Comparison of ENCODE assay signal across 15 cellular contexts in the genomic region with DNA sequence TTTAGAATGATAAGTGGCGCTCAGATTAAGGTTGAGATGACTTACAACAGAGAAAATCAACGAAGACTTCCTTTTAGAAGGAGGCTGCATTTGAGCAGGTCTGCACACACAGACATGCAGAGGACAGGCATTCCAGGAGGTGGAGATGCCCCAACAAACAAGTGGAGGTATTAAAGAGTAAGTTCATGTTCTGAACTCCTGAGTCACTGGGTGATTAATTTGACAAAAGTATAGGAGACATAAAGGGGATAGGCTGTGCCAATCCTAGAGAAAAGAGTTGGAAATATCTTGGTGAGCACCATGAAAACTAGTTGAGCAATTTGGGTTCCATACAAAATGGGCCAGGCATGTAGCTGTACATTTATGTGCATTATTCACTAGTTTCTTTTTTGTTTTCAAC. TPM values are rescaled to one million over a fixed set of nuclear protein-coding genes. Genes with fewer than 3 reads are reported as not detected.
A peak's percentile ranks its signal among the peaks of the same experiment; 100 is the strongest.
DNase-seq lines count a peak whose midpoint lies in the region; ATAC-seq and TF ChIP-seq lines count a peak whose summit lies in the region.
"Had no signal": no experiment of that assay in that cellular context is flagged by ENCODE, and none has a peak within 500 bp of the region (broad histone marks: within the 10 kb centered on the region; RNA-seq: fewer than 3 reads in every experiment).

No MANE protein-coding gene starts in this region.

- H3K27me3 ChIP-seq in esophagus (ENCODE audit: control insufficient read depth in 1 of 2, insufficient read depth in 2 of 2, low read length in 2 of 2): no peaks in the 10 kb centered on the region
- H3K27me3 ChIP-seq in ovary: no peaks in the 10 kb centered on the region
- H3K27me3 ChIP-seq: BLaER1 had no signal

- H3K27me3 Mint-ChIP-seq in stimulated activated naive CD8-positive, alpha-beta T cell treated with anti-CD3 and anti-CD28 coated beads, Interleukin-15, Interleukin-2, amounts not matched to agents 100 ng/mL and 50 ng/mL, for 24 hours: no peaks in the 10 kb centered on the region
- H3K27me3 Mint-ChIP-seq in activated CD8-positive, alpha-beta T cell treated with anti-CD3 and anti-CD28 coated beads, Interleukin-2, amount 10 ng/mL, durations not matched to agents 7 days and 5 days (ENCODE audit: low read depth): no peaks in the 10 kb centered on the region

- H3K4me1 Mint-ChIP-seq in stimulated activated naive CD8-positive, alpha-beta T cell treated with anti-CD3 and anti-CD28 coated beads, Interleukin-15, Interleukin-2, amounts not matched to agents 100 ng/mL and 50 ng/mL, for 24 hours (ENCODE audit: low read depth): peaks cover 47% of the 10 kb centered on the region
- peaks cover 59% of the 10 kb centered on the region for H3K4me1 Mint-ChIP-seq in activated CD8-positive, alpha-beta T cell treated with anti-CD3 and anti-CD28 coated beads, Interleukin-2, amount 10 ng/mL, durations not matched to agents 7 days and 5 days (ENCODE audit: low read depth)

- H3K4me1 ChIP-seq in esophagus (ENCODE audit: control insufficient read depth in 2 of 2, insufficient read depth in 2 of 2, low read length in 1 of 2): peaks cover 0 to 2% of the 10 kb centered on the region in 2 donors
- peaks cover 1% of the 10 kb centered on the region for H3K4me1 ChIP-seq in ovary (ENCODE audit: insufficient read depth)

- WGBS in esophagus, 2 donors: 69 to 89% methylated on average over 2 of the region's 2 CpGs
- 86 to 94% (median 93%) methylated on average over 2 of the region's 2 CpGs for WGBS in ovary, 3 donors

- TF ChIP-seq EP300 in ovary (IDR thresholded peaks at IDR 0.05): no peak

- intact Hi-C loops in ovary (cut with DNase I): no loop called here

- no peak for ATAC-seq in stimulated activated naive CD8-positive, alpha-beta T cell treated with anti-CD3 and anti-CD28 coated beads, Interleukin-15, Interleukin-2, amounts not matched to agents 100 U/mL and 50 U/mL, for 24 hours
- no peak for ATAC-seq in activated CD8-positive, alpha-beta T cell treated with anti-CD3 and anti-CD28 coated beads, Interleukin-2, amount 10 ng/mL, durations not matched to agents 7 days and 5 days
- no peak for ATAC-seq in HG02884 (IDR thresholded peaks at IDR 0.05; ENCODE audit: unreplicated experiment)
- ATAC-seq: K562 had no signal

- peak overlapping the region; percentile 47 for H3K27ac Mint-ChIP-seq in stimulated activated naive CD8-positive, alpha-beta T cell treated with anti-CD3 and anti-CD28 coated beads, Interleukin-15, Interleukin-2, amounts not matched to agents 100 ng/mL and 50 ng/mL, for 24 hours
- peak overlapping the region; percentile 53 for H3K27ac Mint-ChIP-seq in activated CD8-positive, alpha-beta T cell treated with anti-CD3 and anti-CD28 coated beads, Interleukin-2, amount 10 ng/mL, durations not matched to agents 7 days and 5 days

- TF ChIP-seq POLR2A in ovary (IDR thresholded peaks at IDR 0.05): no peak

- DNase-seq in stimulated activated naive CD8-positive, alpha-beta T cell treated with anti-CD3 and anti-CD28 coated beads, Interleukin-15, Interleukin-2, amounts not matched to agents 100 U/mL and 50 U/mL, for 24 hours: no peak
- DNase-seq in activated CD8-positive, alpha-beta T cell treated with anti-CD3 and anti-CD28 coated beads, Interleukin-2, amount 10 ng/mL, durations not matched to agents 7 days and 5 days: no peak
- DNase-seq in ovary (no peak), ureter (ENCODE audit: low spot score) (no peak)
- DNase-seq: DMS 273 treated with DMSO at 0.1 percent for 48 hours, EL, GOT3, NCI-H146, NCI-H2081 treated with DMSO at 0.1 percent for 48 hours, RPMI8226 had no signal

- CTCF ChIA-PET in activated CD8-positive, alpha-beta T cell treated with anti-CD3 and anti-CD28 coated beads, Interleukin-2, amount 10 ng/mL, durations not matched to agents 7 days and 5 days (lab: Charles Lee): interaction anchor here (0.7 to 1.8 kb wide), 5 partner anchors 9 to 389 kb away, joined by 3 to 5 read pairs (median 3); no protein-coding TSS in a partner anchor

- H3K27ac ChIP-seq in esophagus (ENCODE audit: low read depth in 2 of 2, low read length in 1 of 2) (peak overlapping the region; percentile 32 to 46), ovary (no peak overlapping the region)
- H3K27ac ChIP-seq: BLaER1 had no signal

- H3K9me3 ChIP-seq in esophagus (ENCODE audit: control insufficient read depth in 2 of 2, insufficient read depth in 1 of 2, low read depth in 1 of 2, low read length in 1 of 2) (no peaks in the 10 kb centered on the region), ovary (no peaks in the 10 kb centered on the region)
- H3K9me3 ChIP-seq: BLaER1 had no signal

- no peaks in the 10 kb centered on the region for H3K9me3 Mint-ChIP-seq in stimulated activated naive CD8-positive, alpha-beta T cell treated with anti-CD3 and anti-CD28 coated beads, Interleukin-15, Interleukin-2, amounts not matched to agents 100 ng/mL and 50 ng/mL, for 24 hours
- H3K9me3 Mint-ChIP-seq in activated CD8-positive, alpha-beta T cell treated with anti-CD3 and anti-CD28 coated beads, Interleukin-2, amount 10 ng/mL, durations not matched to agents 7 days and 5 days (ENCODE audit: insufficient read depth): no peaks in the 10 kb centered on the region

- no peak for TF ChIP-seq CTCF in ovary (IDR thresholded peaks at IDR 0.05)

- H3K4me3 ChIP-seq in esophagus (ENCODE audit: low read depth in 1 of 2, low read length in 2 of 2) (no peak overlapping the region), ovary (no peak overlapping the region)
- H3K4me3 ChIP-seq: BLaER1, K562 had no signal

- H3K36me3 Mint-ChIP-seq in stimulated activated naive CD8-positive, alpha-beta T cell treated with anti-CD3 and anti-CD28 coated beads, Interleukin-15, Interleukin-2, amounts not matched to agents 100 ng/mL and 50 ng/mL, for 24 hours (ENCODE audit: low read depth): no peaks in the 10 kb centered on the region
- H3K36me3 Mint-ChIP-seq in activated CD8-positive, alpha-beta T cell treated with anti-CD3 and anti-CD28 coated beads, Interleukin-2, amount 10 ng/mL, durations not matched to agents 7 days and 5 days (ENCODE audit: low read depth): peaks cover 22% of the 10 kb centered on the region

- H3K36me3 ChIP-seq in esophagus (ENCODE audit: control insufficient read depth in 2 of 2, insufficient read depth in 2 of 2, low read length in 1 of 2): no peaks in the 10 kb centered on the region
- no peaks in the 10 kb centered on the region for H3K36me3 ChIP-seq in ovary
- H3K36me3 ChIP-seq: BLaER1 had no signal

- POLR2A ChIA-PET in activated CD8-positive, alpha-beta T cell treated with anti-CD3 and anti-CD28 coated beads, Interleukin-2, amount 10 ng/mL, durations not matched to agents 7 days and 5 days (lab: Charles Lee): interaction anchor here (2.4 kb wide), 1 partner anchor 33 kb away, joined by 7 read pairs; the partner anchor contains the start of gene BCL6

- no peak overlapping the region for H3K4me3 Mint-ChIP-seq in stimulated activated naive CD8-positive, alpha-beta T cell treated with anti-CD3 and anti-CD28 coated beads, Interleukin-15, Interleukin-2, amounts not matched to agents 100 ng/mL and 50 ng/mL, for 24 hours
- H3K4me3 Mint-ChIP-seq in activated CD8-positive, alpha-beta T cell treated with anti-CD3 and anti-CD28 coated beads, Interleukin-2, amount 10 ng/mL, durations not matched to agents 7 days and 5 days: no peak overlapping the region

RNA-seq across cellular contexts. Expression of gene BCL6, which starts 33.5 kb away (rescaled TPM):
- total RNA-seq in activated CD8-positive, alpha-beta T cell treated with anti-CD3 and anti-CD28 coated beads, Interleukin-2, amount 10 ng/mL, durations not matched to agents 7 days and 5 days: 10 to 100 TPM; 11.8 to 12.6 TPM
- polyA plus RNA-seq in esophagus: 10 to 100 TPM; 24.4 to 28.7 TPM
- 10 to 100 TPM; 51.6 to 91.1 (median 60.2) TPM for total RNA-seq in ovary
- 10 to 100 TPM; 46.3 to 46.8 TPM for polyA plus RNA-seq in ovary
- total RNA-seq in ureter: 90.7 TPM

Comparison
In these comparisons a context has a peak if more than half of its experiments do, and no peak if none do; other contexts are left out.
1. H3K27ac ChIP-seq: peak in esophagus (2 of 2); none in ovary (0 of 2).